ENCODE assay signal across 27 cellular contexts in genomic region chr9:38096238-38096805, GRCh38. TPM values are rescaled to one million over a fixed set of nuclear protein-coding genes. Genes with fewer than 3 reads are reported as not detected.
DNase-seq lines count a peak whose midpoint lies in the region; ATAC-seq, FAIRE-seq and TF ChIP-seq lines count a peak whose summit lies in the region.
"Had no signal": no experiment of that assay in that cellular context is flagged by ENCODE, and none has a peak within 500 bp of the region (broad histone marks: within the 10 kb centered on the region; RNA-seq: fewer than 3 reads in every experiment).

No MANE protein-coding gene starts in this region.

- no peaks in the 10 kb centered on the region for H3K79me1 ChIP-seq in neuronal stem cell (ENCODE audit: low read depth, low read length)

- H3K9ac ChIP-seq in neuronal stem cell (ENCODE audit: low read depth, low read length, poor library complexity) = no peak overlapping the region

- no peak overlapping the region for H3K4me3 Mint-ChIP-seq in naive thymus-derived CD4-positive, alpha-beta T cell
- H3K4me3 Mint-ChIP-seq: activated CD8-positive, alpha-beta T cell treated with anti-CD3 and anti-CD28 coated beads for 36 hours; B cell; CD8-positive, alpha-beta T cell; central memory CD8-positive, alpha-beta T cell; GM23338 had no signal

- H3K18ac ChIP-seq in neuronal stem cell (ENCODE audit: low read length) = no peak overlapping the region

- H3K14ac ChIP-seq in neuronal stem cell (ENCODE audit: low read length) = no peak overlapping the region

- WGBS in heart right ventricle, 2 donors = 96 to 97% methylated on average over 5 of the region's 5 CpGs
- WGBS in neuronal stem cell (ENCODE audit: extremely low coverage in 2 of 2, insufficient read length in 2 of 2, insufficient replicate concordance in 1 of 2), 2 donors = no CpG with 5 or more reads among the region's 5 CpGs

- H3K27me3 ChIP-seq in heart right ventricle (no peaks in the 10 kb centered on the region), bronchial epithelial cell (ENCODE audit: control insufficient read depth, insufficient read depth, low read length) (no peaks in the 10 kb centered on the region), neuronal stem cell (ENCODE audit: control insufficient read depth in 3 of 3, insufficient read depth in 3 of 3, low read depth in 1 of 3, low read length in 3 of 3) (peaks cover 0 to 7% (median 0%) of the 10 kb centered on the region in 3 experiments)
- no peaks in the 10 kb centered on the region for H3K27me3 ChIP-seq in naive thymus-derived CD4-positive, alpha-beta T cell (ENCODE audit: control insufficient read depth in 2 of 2, insufficient read depth in 2 of 2, low read length in 2 of 2)

- no peak for TF ChIP-seq CTCF in heart right ventricle (IDR thresholded peaks at IDR 0.05)
- no peak for TF ChIP-seq CTCF in bronchial epithelial cell (IDR thresholded peaks at IDR 0.05; ENCODE audit: insufficient read depth, low read length, severe bottlenecking)

- POLR2A ChIA-PET in naive thymus-derived CD4-positive, alpha-beta T cell (lab: Charles Lee) = no interaction called here

- H3K9me3 Mint-ChIP-seq in naive thymus-derived CD4-positive, alpha-beta T cell = no peaks in the 10 kb centered on the region
- H3K9me3 Mint-ChIP-seq: activated CD8-positive, alpha-beta T cell treated with anti-CD3 and anti-CD28 coated beads for 36 hours; CD8-positive, alpha-beta T cell; central memory CD8-positive, alpha-beta T cell; GM23338 had no signal

- no peak overlapping the region for H3K23ac ChIP-seq in neuronal stem cell (ENCODE audit: low read depth, low read length, poor library complexity)

- no peak overlapping the region for H3K27ac Mint-ChIP-seq in naive thymus-derived CD4-positive, alpha-beta T cell
- H3K27ac Mint-ChIP-seq: activated CD8-positive, alpha-beta T cell treated with anti-CD3 and anti-CD28 coated beads for 36 hours; B cell; CD8-positive, alpha-beta T cell; GM23338 had no signal

- H3K4me3 ChIP-seq in heart right ventricle (no peak overlapping the region), bronchial epithelial cell (ENCODE audit: low read depth, low read length) (no peak overlapping the region), neuronal stem cell (ENCODE audit: low read length in 2 of 2) (no peak overlapping the region)
- no peak overlapping the region for H3K4me3 ChIP-seq in naive thymus-derived CD4-positive, alpha-beta T cell (ENCODE audit: low read length)
- H3K4me3 ChIP-seq: GM23338, SK-N-MC, thoracic aorta had no signal

- no peak overlapping the region for H2BK5ac ChIP-seq in neuronal stem cell (ENCODE audit: low read length)

- H3K36me3 ChIP-seq in heart right ventricle (no peaks in the 10 kb centered on the region), bronchial epithelial cell (ENCODE audit: control insufficient read depth, insufficient read depth, low read length) (no peaks in the 10 kb centered on the region), neuronal stem cell (replicated peaks in 1 of 2; ENCODE audit: control insufficient read depth in 2 of 2, insufficient read depth in 2 of 2, low read length in 2 of 2) (no peaks in the 10 kb centered on the region)
- no peaks in the 10 kb centered on the region for H3K36me3 ChIP-seq in naive thymus-derived CD4-positive, alpha-beta T cell (ENCODE audit: control insufficient read depth in 2 of 3, insufficient read depth in 3 of 3, low read length in 3 of 3)
- H3K36me3 ChIP-seq: thoracic aorta had no signal

- peak; percentile 43 for DNase-seq in cardiac septum (ENCODE audit: low spot score)
- DNase-seq in heart right ventricle = no peak
- peak; percentile 96 for DNase-seq in bronchial epithelial cell (ENCODE audit: low read depth)
- no peak for DNase-seq in neuronal stem cell (ENCODE audit: low spot score)
- no peak for DNase-seq in NCI-H524 treated with DMSO at 0.1 percent for 48 hours (lab: John Stamatoyannopoulos, UW)
- no peak for DNase-seq in naive thymus-derived CD4-positive, alpha-beta T cell
- no peak for DNase-seq in T-helper 1 cell
- no peak for DNase-seq in RPMI8226
- DNase-seq: activated CD4-positive, alpha-beta T cell treated with anti-CD3 and anti-CD28 coated beads for 1 hour; activated CD8-positive, alpha-beta T cell treated with anti-CD3 and anti-CD28 coated beads for 36 hours; activated gamma-delta T cell treated with Interleukin-2 at 50 U/mL for 16 hours; activated T-cell treated with anti-CD3 and anti-CD28 coated beads, Interleukin-2, amount 50 U/mL, for 1 hour; Kasumi-1; kidney glomerular epithelial cell; NCI-H1694; NCI-H526 treated with DMSO at 0.1 percent for 48 hours; stimulated activated CD4-positive, alpha-beta T cell treated with anti-CD3 and anti-CD28 coated beads, Interleukin-15, amount 100 ng/mL, for 24 hours; stimulated activated naive CD4-positive, alpha-beta T cell treated with Interleukin-2 at 50 U/mL for 16 hours; T-helper 2 cell had no signal

- H3K36me3 Mint-ChIP-seq in naive thymus-derived CD4-positive, alpha-beta T cell = no peaks in the 10 kb centered on the region
- H3K36me3 Mint-ChIP-seq: CD8-positive, alpha-beta T cell had no signal

- H2BK15ac ChIP-seq in neuronal stem cell (ENCODE audit: low read length) = peak overlapping the region; percentile 51

- H2AFZ ChIP-seq in neuronal stem cell (ENCODE audit: low read length) = no peak overlapping the region
- H2AFZ ChIP-seq: GM23338 had no signal

- H3K4ac ChIP-seq in neuronal stem cell (ENCODE audit: low read length) = no peak overlapping the region

- FAIRE-seq in bronchial epithelial cell (lab: Jason Lieb, UNC) = peak; percentile 99
- FAIRE-seq: endothelial cell of umbilical vein had no signal

- H2AK5ac ChIP-seq in neuronal stem cell (ENCODE audit: low read depth, low read length) = no peak overlapping the region

- H3K9me3 ChIP-seq in heart right ventricle (peaks cover 0 to 7% (median 0%) of the 10 kb centered on the region in 11 donors), neuronal stem cell (replicated peaks in 1 of 2; ENCODE audit: control insufficient read depth in 2 of 2, insufficient read depth in 1 of 2, low read depth in 1 of 2, low read length in 2 of 2) (peaks cover 0 to 3% of the 10 kb centered on the region in 2 donors)
- H3K9me3 ChIP-seq in naive thymus-derived CD4-positive, alpha-beta T cell (ENCODE audit: control insufficient read depth in 2 of 3, low read length in 3 of 3) = no peaks in the 10 kb centered on the region
- H3K9me3 ChIP-seq: thoracic aorta had no signal

- H2BK12ac ChIP-seq in neuronal stem cell (ENCODE audit: low read length) = no peak overlapping the region

- H3K4me1 Mint-ChIP-seq in naive thymus-derived CD4-positive, alpha-beta T cell = no peaks in the 10 kb centered on the region
- H3K4me1 Mint-ChIP-seq: B cell; central memory CD8-positive, alpha-beta T cell had no signal

- H3K27me3 Mint-ChIP-seq in naive thymus-derived CD4-positive, alpha-beta T cell = peaks cover 12 to 26% (median 16%) of the 10 kb centered on the region in 5 donors

- H4K8ac ChIP-seq in neuronal stem cell (ENCODE audit: low read depth, low read length) = no peak overlapping the region

- no peak overlapping the region for H3K27ac ChIP-seq in heart right ventricle
- no peak overlapping the region for H3K27ac ChIP-seq in neuronal stem cell (replicated peaks; ENCODE audit: low read length)
- H3K27ac ChIP-seq in naive thymus-derived CD4-positive, alpha-beta T cell (ENCODE audit: low read depth, low read length) = no peak overlapping the region
- H3K27ac ChIP-seq: HL-60, SK-N-MC, thoracic aorta had no signal

- no peak for ATAC-seq in heart right ventricle
- no peak for ATAC-seq in naive thymus-derived CD4-positive, alpha-beta T cell
- ATAC-seq: activated CD8-positive, alpha-beta T cell treated with anti-CD3 and anti-CD28 coated beads for 36 hours; CD8-positive, alpha-beta T cell; GM23338 had no signal

- H2BK120ac ChIP-seq in neuronal stem cell (ENCODE audit: low read depth, low read length) = no peak overlapping the region

- intact Hi-C loops in cardiac septum (cut with DNase I) = no loop called here
- intact Hi-C loops in heart right ventricle (cut with DNase I) = loop anchor here in 3 of 10 donors (5.0 to 10.0 kb wide), 4 partner anchors 58 to 268 kb away; no protein-coding TSS in a partner anchor
- intact Hi-C loops in naive thymus-derived CD4-positive, alpha-beta T cell (cut with micrococcal nuclease) = no loop called here

- no peaks in the 10 kb centered on the region for H3K4me1 ChIP-seq in heart right ventricle
- peaks cover 0 to 5% of the 10 kb centered on the region in 2 donors for H3K4me1 ChIP-seq in neuronal stem cell (ENCODE audit: control insufficient read depth in 2 of 2, insufficient read depth in 1 of 2, low read depth in 1 of 2, low read length in 2 of 2)
- H3K4me1 ChIP-seq in naive thymus-derived CD4-positive, alpha-beta T cell (ENCODE audit: control insufficient read depth in 2 of 2, insufficient read depth in 2 of 2, low read length in 2 of 2) = no peaks in the 10 kb centered on the region

- H4K91ac ChIP-seq in neuronal stem cell (ENCODE audit: low read depth, low read length, poor library complexity) = no peak overlapping the region

- no peak overlapping the region for H3K4me2 ChIP-seq in neuronal stem cell (ENCODE audit: insufficient read depth, low read length, poor library complexity, severe bottlenecking)
- H3K4me2 ChIP-seq: GM23338 had no signal

- CTCF ChIA-PET in naive thymus-derived CD4-positive, alpha-beta T cell (lab: Charles Lee) = no interaction called here

RNA-seq across cellular contexts. Expression of gene SHB, which starts 27.3 kb away (rescaled TPM):
- total RNA-seq in cardiac septum = 39.0 TPM
- 10 to 100 TPM; 13.9 to 26.6 (median 18.0) TPM for total RNA-seq in heart right ventricle
- 10 to 100 TPM in 1 of 2 donors, 1 to 10 TPM in 1; 5.7 to 19.2 TPM for polyA plus RNA-seq in heart right ventricle
- total RNA-seq in bronchial epithelial cell = 14.5 and 16.6 TPM in 2 replicates
- 2.1 TPM for polyA plus RNA-seq in neuronal stem cell (2013, experiment 1 of 2)
- polyA plus RNA-seq in neuronal stem cell (2013, experiment 2 of 2) = 1.9 TPM
- 1 to 10 TPM in 2 of 5 experiments, under 1 TPM in 3; 0.29 to 2.0 (median 0.81) TPM for total RNA-seq in naive thymus-derived CD4-positive, alpha-beta T cell
- under 1 TPM; 0.15 to 0.22 TPM for polyA plus RNA-seq in naive thymus-derived CD4-positive, alpha-beta T cell

Comparison
In these comparisons a context has a peak if more than half of its experiments do, and no peak if none do; other contexts are left out.
1. DNase-seq: peak in cardiac septum (single experiment) and bronchial epithelial cell (single experiment); none in heart right ventricle (0 of 2), neuronal stem cell (single experiment), NCI-H524 treated with DMSO at 0.1 percent for 48 hours (single experiment), naive thymus-derived CD4-positive, alpha-beta T cell (0 of 9), T-helper 1 cell (0 of 5) and RPMI8226 (single experiment).